ENCODE assay signal across 34 cellular contexts in the genomic region with DNA sequence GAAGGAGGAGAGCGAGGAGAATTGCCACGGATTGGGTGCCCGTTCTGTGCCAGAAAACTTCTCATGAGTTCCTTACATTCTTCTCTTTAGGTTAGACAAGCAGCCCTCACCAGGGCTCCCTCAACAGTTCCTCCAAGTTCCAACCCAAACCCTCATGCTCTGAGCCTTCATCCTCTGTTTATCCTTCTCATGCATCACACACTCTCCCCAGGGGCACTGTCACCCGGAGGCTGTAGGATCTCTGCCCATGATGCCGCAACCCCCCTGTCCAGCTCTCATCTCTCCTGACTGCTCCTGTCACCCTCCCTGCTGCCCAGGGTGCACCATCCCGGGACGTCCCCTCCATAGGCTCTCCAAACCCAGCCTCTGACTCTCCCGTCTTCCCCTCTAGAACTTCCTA.
"Had no signal": no experiment of that assay in that cellular context is flagged by ENCODE, and none has a peak within 500 bp of the region (broad histone marks: within the 10 kb centered on the region; RNA-seq: fewer than 3 reads in every experiment).

No MANE protein-coding gene starts in this region.

- H3K4me1 ChIP-seq: ascending aorta had no signal

- H3K27me3 Mint-ChIP-seq: activated B cell treated with CpG ODN at 0.5 μM for 24 hours; activated CD4-positive, alpha-beta memory T cell treated with anti-CD3 and anti-CD28 coated beads for 36 hours; activated CD4-positive, alpha-beta T cell treated with anti-CD3 and anti-CD28 coated beads, Interleukin-2, amount 10 ng/mL, durations not matched to agents 24 days and 14 days; activated CD8-positive, alpha-beta T cell treated with anti-CD3 and anti-CD28 coated beads for 36 hours; activated naive CD4-positive, alpha-beta T cell treated with anti-CD3 and anti-CD28 coated beads, Interleukin-2, amount 10 ng/mL, durations not matched to agents 7 days and 5 days; activated naive CD4-positive, alpha-beta T cell treated with anti-CD3 and anti-CD28 coated beads, Interleukin-2, amount 50 U/mL, for 24 hours; activated naive CD8-positive, alpha-beta T cell; activated naive CD8-positive, alpha-beta T cell treated with anti-CD3 and anti-CD28 coated beads, Interleukin-2, amount 10 ng/mL, durations not matched to agents 7 days and 5 days; activated naive CD8-positive, alpha-beta T cell treated with anti-CD3 and anti-CD28 coated beads, Interleukin-2, amount 50 U/mL, for 24 hours had no signal

- H3K4me3 ChIP-seq: ascending aorta, cardiac muscle cell had no signal

- H3K4me1 Mint-ChIP-seq: activated B cell treated with CpG ODN at 0.5 μM for 24 hours; activated CD4-positive, alpha-beta T cell treated with anti-CD3 and anti-CD28 coated beads, Interleukin-2, amount 10 ng/mL, durations not matched to agents 24 days and 14 days; activated naive CD4-positive, alpha-beta T cell treated with anti-CD3 and anti-CD28 coated beads, Interleukin-2, amount 10 ng/mL, durations not matched to agents 7 days and 5 days; activated naive CD4-positive, alpha-beta T cell treated with anti-CD3 and anti-CD28 coated beads, Interleukin-2, amount 50 U/mL, for 24 hours; activated naive CD8-positive, alpha-beta T cell treated with anti-CD3 and anti-CD28 coated beads, Interleukin-2, amount 10 ng/mL, durations not matched to agents 7 days and 5 days; activated naive CD8-positive, alpha-beta T cell treated with anti-CD3 and anti-CD28 coated beads, Interleukin-2, amount 50 U/mL, for 24 hours had no signal

- H3K9me3 Mint-ChIP-seq: activated B cell treated with CpG ODN at 0.5 μM for 24 hours; activated CD4-positive, alpha-beta memory T cell treated with anti-CD3 and anti-CD28 coated beads for 36 hours; activated CD4-positive, alpha-beta T cell treated with anti-CD3 and anti-CD28 coated beads, Interleukin-2, amount 10 ng/mL, durations not matched to agents 24 days and 14 days; activated CD8-positive, alpha-beta T cell treated with anti-CD3 and anti-CD28 coated beads for 36 hours; activated naive CD4-positive, alpha-beta T cell treated with anti-CD3 and anti-CD28 coated beads, Interleukin-2, amount 10 ng/mL, durations not matched to agents 7 days and 5 days; activated naive CD4-positive, alpha-beta T cell treated with anti-CD3 and anti-CD28 coated beads, Interleukin-2, amount 50 U/mL, for 24 hours; activated naive CD8-positive, alpha-beta T cell treated with anti-CD3 and anti-CD28 coated beads, Interleukin-2, amount 10 ng/mL, durations not matched to agents 7 days and 5 days; activated naive CD8-positive, alpha-beta T cell treated with anti-CD3 and anti-CD28 coated beads, Interleukin-2, amount 50 U/mL, for 24 hours; activated T-cell treated with anti-CD3 and anti-CD28 coated beads, Interleukin-2, amount 50 U/mL, for 4 hours; activated T-helper 2 cell treated with anti-CD3 and anti-CD28 coated beads, Interferon-gamma antibody, Interleukin-2, Interleukin-4, amounts not matched to agents 10 μg/mL and 5 μg/mL and 100 μg/mL, durations not matched to agents 14 hours and 24 hours and 36 hours; T-helper 1 cell treated with Interleukin-12 subunit alpha and Interleukin-12 subunit beta and Interleukin-4 antibody, amounts not matched to agents 30 μg/mL and 1 μg/mL, for 36 hours; T-helper 2 cell treated with Interferon-gamma antibody and Interleukin-4, amounts not matched to agents 5 μg/mL and 100 μg/mL, for 36 hours had no signal

- H3K4me3 Mint-ChIP-seq: activated B cell treated with CpG ODN at 0.5 μM for 24 hours; activated CD4-positive, alpha-beta memory T cell treated with anti-CD3 and anti-CD28 coated beads for 36 hours; activated CD4-positive, alpha-beta T cell treated with anti-CD3 and anti-CD28 coated beads, Interleukin-2, amount 10 ng/mL, durations not matched to agents 24 days and 14 days; activated CD8-positive, alpha-beta T cell treated with anti-CD3 and anti-CD28 coated beads for 36 hours; activated naive CD4-positive, alpha-beta T cell treated with anti-CD3 and anti-CD28 coated beads, Interleukin-2, amount 10 ng/mL, durations not matched to agents 7 days and 5 days; activated naive CD4-positive, alpha-beta T cell treated with anti-CD3 and anti-CD28 coated beads, Interleukin-2, amount 50 U/mL, for 24 hours; activated naive CD8-positive, alpha-beta T cell; activated naive CD8-positive, alpha-beta T cell treated with anti-CD3 and anti-CD28 coated beads, Interleukin-2, amount 10 ng/mL, durations not matched to agents 7 days and 5 days; activated naive CD8-positive, alpha-beta T cell treated with anti-CD3 and anti-CD28 coated beads, Interleukin-2, amount 50 U/mL, for 24 hours; activated T-cell treated with anti-CD3 and anti-CD28 coated beads, Interleukin-2, amount 50 U/mL, for 4 hours; brain; T-helper 1 cell treated with Interleukin-12 subunit alpha and Interleukin-12 subunit beta and Interleukin-4 antibody, amounts not matched to agents 30 μg/mL and 1 μg/mL, for 36 hours; T-helper 2 cell treated with Interferon-gamma antibody and Interleukin-4, amounts not matched to agents 5 μg/mL and 100 μg/mL, for 36 hours had no signal

- H3K36me3 ChIP-seq: ascending aorta, cardiac muscle cell had no signal

- ATAC-seq: activated CD8-positive, alpha-beta T cell treated with anti-CD3 and anti-CD28 coated beads for 36 hours; activated naive CD8-positive, alpha-beta T cell treated with anti-CD3 and anti-CD28 coated beads, Interleukin-2, amount 50 U/mL, for 24 hours; activated T-cell treated with anti-CD3 and anti-CD28 coated beads, Interleukin-2, amount 50 U/mL, for 4 hours had no signal

- H3K36me3 Mint-ChIP-seq: activated CD4-positive, alpha-beta memory T cell treated with anti-CD3 and anti-CD28 coated beads for 36 hours; activated naive CD4-positive, alpha-beta T cell treated with anti-CD3 and anti-CD28 coated beads, Interleukin-2, amount 10 ng/mL, durations not matched to agents 7 days and 5 days; activated naive CD4-positive, alpha-beta T cell treated with anti-CD3 and anti-CD28 coated beads, Interleukin-2, amount 50 U/mL, for 24 hours; activated naive CD8-positive, alpha-beta T cell; activated naive CD8-positive, alpha-beta T cell treated with anti-CD3 and anti-CD28 coated beads, Interleukin-2, amount 10 ng/mL, durations not matched to agents 7 days and 5 days; brain had no signal

- H3K27ac ChIP-seq: ascending aorta, cardiac muscle cell, VCaP had no signal

- DNase-seq: activated B cell treated with CpG ODN at 0.5 μM for 24 hours; activated CD4-positive, alpha-beta memory T cell treated with anti-CD3 and anti-CD28 coated beads for 36 hours; activated CD4-positive, alpha-beta T cell treated with anti-CD3 and anti-CD28 coated beads for 4 hours; activated CD4-positive, alpha-beta T cell treated with anti-CD3 and anti-CD28 coated beads, Interleukin-2, amount 10 ng/mL, durations not matched to agents 24 days and 14 days; activated CD4-positive, alpha-beta T cell treated with anti-CD3 and anti-CD28 coated beads, Interleukin-2, amount 50 U/mL, for 1 hour; activated CD4-positive, alpha-beta T cell treated with anti-CD3 and anti-CD28 coated beads, Interleukin-2, amount 50 U/mL, for 4 hours; activated CD4-positive, CD25-positive, alpha-beta regulatory T cell treated with anti-CD3 and anti-CD28 coated beads, Interleukin-2, amount 50 U/mL, for 72 hours; activated CD8-positive, alpha-beta memory T cell treated with anti-CD3 and anti-CD28 coated beads, Interleukin-2, amount 50 U/mL, for 4 hours; activated CD8-positive, alpha-beta T cell treated with anti-CD3 and anti-CD28 coated beads for 36 hours; activated effector memory CD4-positive, alpha-beta T cell treated with Interleukin-2 at 50 U/mL for 16 hours; activated gamma-delta T cell; activated naive CD4-positive, alpha-beta T cell treated with anti-CD3 and anti-CD28 coated beads, Interleukin-2, amount 10 ng/mL, durations not matched to agents 7 days and 5 days; activated naive CD4-positive, alpha-beta T cell treated with Interleukin-2 at 50 U/mL for 16 hours; activated naive CD8-positive, alpha-beta T cell treated with anti-CD3 and anti-CD28 coated beads, Interleukin-2, amount 10 ng/mL, durations not matched to agents 7 days and 5 days; activated naive CD8-positive, alpha-beta T cell treated with anti-CD3 and anti-CD28 coated beads, Interleukin-2, amount 50 U/mL, for 24 hours; activated T-cell treated with anti-CD3 and anti-CD28 coated beads for 4 hours; activated T-cell treated with anti-CD3 and anti-CD28 coated beads, Interleukin-2, amount 50 U/mL, for 1 hour; activated T-cell treated with anti-CD3 and anti-CD28 coated beads, Interleukin-2, amount 50 U/mL, for 4 hours; amygdala; anterior cingulate cortex; caudate nucleus; SW 1271; T-helper 1 cell; T-helper 2 cell; T-helper 9 cell had no signal

- H3K27me3 ChIP-seq: ascending aorta, cardiac muscle cell had no signal

- H3K27ac Mint-ChIP-seq: activated B cell treated with CpG ODN at 0.5 μM for 24 hours; activated CD4-positive, alpha-beta memory T cell treated with anti-CD3 and anti-CD28 coated beads for 36 hours; activated CD4-positive, alpha-beta T cell treated with anti-CD3 and anti-CD28 coated beads, Interleukin-2, amount 10 ng/mL, durations not matched to agents 24 days and 14 days; activated CD8-positive, alpha-beta T cell treated with anti-CD3 and anti-CD28 coated beads for 36 hours; activated naive CD4-positive, alpha-beta T cell treated with anti-CD3 and anti-CD28 coated beads, Interleukin-2, amount 10 ng/mL, durations not matched to agents 7 days and 5 days; activated naive CD4-positive, alpha-beta T cell treated with anti-CD3 and anti-CD28 coated beads, Interleukin-2, amount 50 U/mL, for 24 hours; activated naive CD8-positive, alpha-beta T cell; activated naive CD8-positive, alpha-beta T cell treated with anti-CD3 and anti-CD28 coated beads, Interleukin-2, amount 10 ng/mL, durations not matched to agents 7 days and 5 days; activated naive CD8-positive, alpha-beta T cell treated with anti-CD3 and anti-CD28 coated beads, Interleukin-2, amount 50 U/mL, for 24 hours; activated T-helper 2 cell treated with anti-CD3 and anti-CD28 coated beads, Interferon-gamma antibody, Interleukin-2, Interleukin-4, amounts not matched to agents 10 μg/mL and 5 μg/mL and 100 μg/mL, durations not matched to agents 14 hours and 24 hours and 36 hours; T-helper 1 cell treated with Interleukin-12 subunit alpha and Interleukin-12 subunit beta and Interleukin-4 antibody, amounts not matched to agents 30 μg/mL and 1 μg/mL, for 36 hours; T-helper 2 cell treated with Interferon-gamma antibody and Interleukin-4, amounts not matched to agents 5 μg/mL and 100 μg/mL, for 36 hours had no signal
